ENCODE assay signal across 17 cellular contexts in the genomic region with DNA sequence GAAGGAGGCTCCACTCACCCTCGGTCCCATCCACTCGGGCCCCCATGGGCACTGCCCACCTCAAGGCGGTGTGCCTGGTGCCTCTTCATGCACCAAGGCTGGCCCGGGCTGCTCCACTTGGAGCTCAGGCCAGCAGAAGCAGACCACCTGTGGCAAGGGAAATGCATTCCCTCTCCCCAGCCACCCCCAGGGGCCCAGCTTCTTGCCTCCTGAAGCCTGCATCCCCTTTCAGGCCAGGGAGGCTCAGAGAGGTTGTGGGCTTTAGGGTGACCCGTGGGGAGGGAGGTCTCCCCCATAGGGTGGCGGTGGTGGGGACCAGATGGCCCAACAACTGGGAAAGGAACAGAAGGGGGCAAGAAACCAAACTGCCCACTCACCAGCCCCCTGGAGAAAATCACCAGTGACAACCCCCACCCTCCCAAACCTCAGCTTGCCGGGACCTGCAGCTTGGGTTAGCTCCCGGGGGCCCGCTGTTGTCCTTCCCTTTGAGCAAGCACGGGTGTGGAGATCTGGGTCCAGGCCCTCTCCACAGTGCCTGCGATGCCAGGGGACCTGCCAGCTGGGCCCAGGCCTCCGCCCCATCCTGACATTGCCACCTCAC. TPM values are rescaled to one million over a fixed set of nuclear protein-coding genes. Genes with fewer than 3 reads are reported as not detected.
DNase-seq lines count a peak whose midpoint lies in the region; ATAC-seq and TF ChIP-seq lines count a peak whose summit lies in the region.
"Had no signal": no experiment of that assay in that cellular context is flagged by ENCODE, and none has a peak within 500 bp of the region (broad histone marks: within the 10 kb centered on the region; RNA-seq: fewer than 3 reads in every experiment).

No MANE protein-coding gene starts in this region.

- CTCF ChIA-PET in activated CD8-positive, alpha-beta memory T cell treated with anti-CD3 and anti-CD28 coated beads, Interleukin-2, amount 10 ng/mL, durations not matched to agents 7 days and 5 days (lab: Charles Lee), result interaction anchor here (1.9 kb wide), 1 partner anchor 139 kb away, joined by 5 read pairs; no protein-coding TSS in a partner anchor

- no peak overlapping the region for H3K4me3 Mint-ChIP-seq in activated CD8-positive, alpha-beta memory T cell treated with anti-CD3 and anti-CD28 coated beads, Interleukin-2, amount 10 ng/mL, durations not matched to agents 7 days and 5 days
- H3K4me3 Mint-ChIP-seq: activated CD4-positive, alpha-beta memory T cell treated with anti-CD3 and anti-CD28 coated beads, Interleukin-2, amount 10 ng/mL, durations not matched to agents 7 days and 5 days had no signal

- H3K36me3 Mint-ChIP-seq in activated CD8-positive, alpha-beta memory T cell treated with anti-CD3 and anti-CD28 coated beads, Interleukin-2, amount 10 ng/mL, durations not matched to agents 7 days and 5 days, result peaks cover 6% of the 10 kb centered on the region

- ATAC-seq in activated CD8-positive, alpha-beta memory T cell treated with anti-CD3 and anti-CD28 coated beads, Interleukin-2, amount 10 ng/mL, durations not matched to agents 7 days and 5 days, result no peak
- ATAC-seq in HG02970 (IDR thresholded peaks at IDR 0.05; ENCODE audit: low FRiP score, unreplicated experiment), result no peak
- ATAC-seq: naive thymus-derived CD4-positive, alpha-beta T cell; Panc1 had no signal

- DNase-seq in activated CD8-positive, alpha-beta memory T cell treated with anti-CD3 and anti-CD28 coated beads for 24 hours, result peak; percentile 63
- no peak for DNase-seq in activated CD8-positive, alpha-beta memory T cell treated with anti-CD3 and anti-CD28 coated beads, Interleukin-2, amount 10 ng/mL, durations not matched to agents 7 days and 5 days
- DNase-seq in cerebellar cortex (ENCODE audit: low spot score), result peak; percentile 17
- DNase-seq in posterior vena cava (ENCODE audit: low spot score), result peak; percentile 74
- no peak for DNase-seq in UCSD-AML1 (lab: John Stamatoyannopoulos, UW; ENCODE audit: unreplicated experiment)
- no peak for DNase-seq in AML-193 (lab: John Stamatoyannopoulos, UW)
- DNase-seq: activated CD4-positive, alpha-beta memory T cell treated with anti-CD3 and anti-CD28 coated beads, Interleukin-2, amount 10 ng/mL, durations not matched to agents 7 days and 5 days; DMS53; GOT3; naive thymus-derived CD4-positive, alpha-beta T cell; NCI-H1105 treated with DMSO at 0.1 percent for 48 hours; transverse colon had no signal

- intact Hi-C loops in posterior vena cava (cut with DNase I), result loop anchor here in 1 of 2 donors (10.0 kb wide), 1 partner anchor 271 kb away; no protein-coding TSS in a partner anchor

- no peak overlapping the region for H3K27ac Mint-ChIP-seq in activated CD8-positive, alpha-beta memory T cell treated with anti-CD3 and anti-CD28 coated beads, Interleukin-2, amount 10 ng/mL, durations not matched to agents 7 days and 5 days
- H3K27ac Mint-ChIP-seq: activated CD4-positive, alpha-beta memory T cell treated with anti-CD3 and anti-CD28 coated beads, Interleukin-2, amount 10 ng/mL, durations not matched to agents 7 days and 5 days; activated T-helper 2 cell treated with anti-CD3 and anti-CD28 coated beads, Interferon-gamma antibody, Interleukin-2, Interleukin-4, amounts not matched to agents 10 μg/mL and 5 μg/mL and 100 μg/mL, durations not matched to agents 14 hours and 24 hours and 36 hours; progenitor cell of endocrine pancreas had no signal

- H3K4me1 Mint-ChIP-seq in activated CD8-positive, alpha-beta memory T cell treated with anti-CD3 and anti-CD28 coated beads, Interleukin-2, amount 10 ng/mL, durations not matched to agents 7 days and 5 days, result peaks cover 9% of the 10 kb centered on the region

- no peaks in the 10 kb centered on the region for H3K9me3 Mint-ChIP-seq in activated CD8-positive, alpha-beta memory T cell treated with anti-CD3 and anti-CD28 coated beads, Interleukin-2, amount 10 ng/mL, durations not matched to agents 7 days and 5 days (ENCODE audit: low read depth)
- H3K9me3 Mint-ChIP-seq: activated CD4-positive, alpha-beta memory T cell treated with anti-CD3 and anti-CD28 coated beads, Interleukin-2, amount 10 ng/mL, durations not matched to agents 7 days and 5 days; activated T-helper 2 cell treated with anti-CD3 and anti-CD28 coated beads, Interferon-gamma antibody, Interleukin-2, Interleukin-4, amounts not matched to agents 10 μg/mL and 5 μg/mL and 100 μg/mL, durations not matched to agents 14 hours and 24 hours and 36 hours; naive thymus-derived CD4-positive, alpha-beta T cell had no signal

- TF ChIP-seq POLR2A in GM19193 (IDR thresholded peaks at IDR 0.05; ENCODE audit: extremely low read depth, insufficient read depth, insufficient read length), result peak; percentile 18

- H3K27me3 Mint-ChIP-seq in activated CD8-positive, alpha-beta memory T cell treated with anti-CD3 and anti-CD28 coated beads, Interleukin-2, amount 10 ng/mL, durations not matched to agents 7 days and 5 days, result no peaks in the 10 kb centered on the region
- H3K27me3 Mint-ChIP-seq: activated CD4-positive, alpha-beta memory T cell treated with anti-CD3 and anti-CD28 coated beads, Interleukin-2, amount 10 ng/mL, durations not matched to agents 7 days and 5 days; naive thymus-derived CD4-positive, alpha-beta T cell; progenitor cell of endocrine pancreas had no signal

RNA-seq across cellular contexts. Expression of a gene that starts 8.4 kb away (rescaled TPM):
- total RNA-seq in activated CD8-positive, alpha-beta memory T cell treated with anti-CD3 and anti-CD28 coated beads, Interleukin-2, amount 10 ng/mL, durations not matched to agents 7 days and 5 days, result 100 to 1,000 TPM in 1 of 2 experiments, 10 to 100 TPM in 1; 73.1 to 124 TPM
- total RNA-seq in posterior vena cava, result 100 to 1,000 TPM in 1 of 2 donors, 10 to 100 TPM in 1; 98.0 to 105 TPM

RNA-seq across cellular contexts. Expression of a gene that starts 19.8 kb away (rescaled TPM):
- 1 to 10 TPM in 1 of 2 experiments, under 1 TPM in 1; 0.96 to 2.4 TPM for total RNA-seq in activated CD8-positive, alpha-beta memory T cell treated with anti-CD3 and anti-CD28 coated beads, Interleukin-2, amount 10 ng/mL, durations not matched to agents 7 days and 5 days
- 1 to 10 TPM; 8.3 to 8.4 TPM for total RNA-seq in posterior vena cava

Comparison
In these comparisons a context has a peak if more than half of its experiments do, and no peak if none do; other contexts are left out.
1. DNase-seq: peak in activated CD8-positive, alpha-beta memory T cell treated with anti-CD3 and anti-CD28 coated beads for 24 hours (single experiment), cerebellar cortex (single experiment) and posterior vena cava (single experiment); none in activated CD8-positive, alpha-beta memory T cell treated with anti-CD3 and anti-CD28 coated beads, Interleukin-2, amount 10 ng/mL, durations not matched to agents 7 days and 5 days (single experiment), UCSD-AML1 (single experiment) and AML-193 (0 of 2).